ENCODE assay signal across 15 cellular contexts in genomic region chr6:14272111-14273085, GRCh38.
DNase-seq lines count a peak whose midpoint lies in the region; ATAC-seq, FAIRE-seq and TF ChIP-seq lines count a peak whose summit lies in the region.
"Had no signal": no experiment of that assay in that cellular context is flagged by ENCODE, and none has a peak within 500 bp of the region (broad histone marks: within the 10 kb centered on the region; RNA-seq: fewer than 3 reads in every experiment).

No MANE protein-coding gene starts in this region.

- DNase-seq in MCF 10A (ENCODE audit: unreplicated experiment) (peak; percentile 46), breast epithelium (ENCODE audit: low spot score in 2 of 2) (no peak), RCC 7860 (ENCODE audit: low spot score) (peak; percentile 97), fibroblast of pulmonary artery (ENCODE audit: low read depth) (peak; percentile 45), anterior cingulate cortex (lab: John Stamatoyannopoulos, UW) (no peak)
- DNase-seq in stimulated activated CD4-positive, alpha-beta T cell treated with anti-CD3 and anti-CD28 coated beads, Interleukin-4, amount 100 ng/mL, for 1 hour: no peak
- DNase-seq: KG1; NCI-H2171 treated with DMSO at 0.1 percent for 48 hours; stimulated activated CD4-positive, alpha-beta T cell treated with anti-CD3 and anti-CD28 coated beads, Interleukin-2, amount 100 ng/mL, for 24 hours had no signal

- no peaks in the 10 kb centered on the region for H3K27me3 Mint-ChIP-seq in MCF 10A (ENCODE audit: insufficient read depth, unreplicated experiment)
- H3K27me3 Mint-ChIP-seq: central memory CD8-positive, alpha-beta T cell had no signal

- FAIRE-seq in RCC 7860 (lab: Jason Lieb, UNC): peak; percentile 88
- FAIRE-seq: GM18507 had no signal

- no peak overlapping the region for H3K27ac ChIP-seq in breast epithelium
- H3K27ac ChIP-seq: vagina had no signal

- H3K4me3 Mint-ChIP-seq in MCF 10A (ENCODE audit: unreplicated experiment): no peak overlapping the region
- H3K4me3 Mint-ChIP-seq: central memory CD8-positive, alpha-beta T cell; stimulated activated effector memory CD8-positive, alpha-beta T cell treated with anti-CD3 and anti-CD28 coated beads, Interleukin-12 subunit alpha, Interleukin-12 subunit beta, amount 100 ng/mL, for 72 hours had no signal

- CTCF ChIA-PET in MCF 10A (lab: Yijun Ruan, JAX): interaction anchor here (1.0 kb wide), 1 partner anchor 11 kb away, joined by 4 read pairs; no protein-coding TSS in a partner anchor

- H3K9me3 Mint-ChIP-seq in MCF 10A (ENCODE audit: unreplicated experiment): no peaks in the 10 kb centered on the region
- H3K9me3 Mint-ChIP-seq: central memory CD8-positive, alpha-beta T cell; stimulated activated effector memory CD8-positive, alpha-beta T cell treated with anti-CD3 and anti-CD28 coated beads, Interleukin-12 subunit alpha, Interleukin-12 subunit beta, amount 100 ng/mL, for 72 hours had no signal

- H3K4me1 ChIP-seq in breast epithelium: peaks cover 0 to 3% of the 10 kb centered on the region in 2 donors

- H3K36me3 Mint-ChIP-seq in MCF 10A (ENCODE audit: insufficient read depth, unreplicated experiment): no peaks in the 10 kb centered on the region
- H3K36me3 Mint-ChIP-seq: stimulated activated effector memory CD8-positive, alpha-beta T cell treated with anti-CD3 and anti-CD28 coated beads, Interleukin-12 subunit alpha, Interleukin-12 subunit beta, amount 100 ng/mL, for 72 hours had no signal

- peaks cover 46% of the 10 kb centered on the region for H3K4me1 Mint-ChIP-seq in MCF 10A (ENCODE audit: insufficient read depth, unreplicated experiment)

- POLR2A ChIA-PET in MCF 10A (lab: Yijun Ruan, JAX): interaction anchor here (1.0 to 1.2 kb wide), 4 partner anchors 13 to 973 kb away, joined by 3 to 5 read pairs (median 3); partner anchors contain the start of gene JARID2

- intact Hi-C loops in MCF 10A (cut with micrococcal nuclease): loop anchor here (5.0 kb wide), 2 partner anchors 460 to 1170 kb away; no protein-coding TSS in a partner anchor
- intact Hi-C loops in breast epithelium (cut with DNase I; ENCODE audit: low total_unique reads): no loop called here

- H3K4me3 ChIP-seq in breast epithelium (no peak overlapping the region), fibroblast of pulmonary artery (replicated peaks; ENCODE audit: low read depth, low read length) (no peak overlapping the region)
- H3K4me3 ChIP-seq: vagina had no signal

- no peaks in the 10 kb centered on the region for H3K27me3 ChIP-seq in breast epithelium
- H3K27me3 ChIP-seq: vagina had no signal

- no peak for TF ChIP-seq POLR2A in breast epithelium (IDR thresholded peaks at IDR 0.05)

- H3K36me3 ChIP-seq in breast epithelium: no peaks in the 10 kb centered on the region
- H3K36me3 ChIP-seq: vagina had no signal

- no peak for TF ChIP-seq CTCF in MCF 10A (IDR thresholded peaks at IDR 0.05; ENCODE audit: unreplicated experiment)
- TF ChIP-seq CTCF in breast epithelium (IDR thresholded peaks at IDR 0.05): no peak
- TF ChIP-seq CTCF in fibroblast of pulmonary artery (IDR thresholded peaks at IDR 0.05; ENCODE audit: low read length, missing control alignments): no peak

- H3K27ac Mint-ChIP-seq in MCF 10A (ENCODE audit: low read depth, unreplicated experiment): no peak overlapping the region
- H3K27ac Mint-ChIP-seq: stimulated activated effector memory CD8-positive, alpha-beta T cell treated with anti-CD3 and anti-CD28 coated beads, Interleukin-12 subunit alpha, Interleukin-12 subunit beta, amount 100 ng/mL, for 72 hours had no signal

- BruUV-seq in MCF 10A (replicated peaks; lab: Mats Ljungman, UMichigan): no TSS peak

- ATAC-seq in HG02798 (IDR thresholded peaks at IDR 0.05; ENCODE audit: poor library complexity, unreplicated experiment) (no peak), HG02759 (IDR thresholded peaks at IDR 0.05; ENCODE audit: unreplicated experiment) (no peak)

- peaks cover 0 to 5% of the 10 kb centered on the region in 2 donors for H3K9me3 ChIP-seq in breast epithelium
- H3K9me3 ChIP-seq: vagina had no signal

Comparison
In these comparisons a context has a peak if more than half of its experiments do, and no peak if none do; other contexts are left out.
1. DNase-seq: peak in MCF 10A (single experiment), RCC 7860 (single experiment) and fibroblast of pulmonary artery (single experiment); none in breast epithelium (0 of 2), anterior cingulate cortex (0 of 58) and stimulated activated CD4-positive, alpha-beta T cell treated with anti-CD3 and anti-CD28 coated beads, Interleukin-4, amount 100 ng/mL, for 1 hour (single experiment).